In genomic region chr2:182548031-182548950, GRCh38 we compare ENCODE assay signal across 1 cellular context.
TF ChIP-seq lines count a peak whose summit lies in the region.

No MANE protein-coding gene starts in this region.

TF ChIP-seq in GM23338, 12 proteins besides CTCF, POLR2A, EP300 and RAD21 (continued from another document):
- TF ChIP-seq ZNF462 (CRISPR knock-in tag; IDR thresholded peaks at IDR 0.05) (no peak), STAT1 (IDR thresholded peaks at IDR 0.05; ENCODE audit: unreplicated experiment) (no peak), EZH2phosphoT487 (IDR thresholded peaks at IDR 0.05; ENCODE audit: unreplicated experiment) (no peak), ETS1 (IDR thresholded peaks at IDR 0.05) (no peak), ZNF114 (CRISPR knock-in tag; IDR thresholded peaks at IDR 0.05) (no peak)
